1 cellular context compared by ENCODE assay signal in genomic region chr6:11218477-11218826, GRCh38.
TF ChIP-seq lines count a peak whose summit lies in the region.

No MANE protein-coding gene starts in this region.

TF ChIP-seq in endothelial cell of umbilical vein, 7 proteins besides CTCF, POLR2A, EP300 and RAD21 (continued from another document):
- TF ChIP-seq MAX (IDR thresholded peaks at IDR 0.05; ENCODE audit: insufficient read depth, insufficient read length), result no peak
- TF ChIP-seq GATA2 (IDR thresholded peaks at IDR 0.05; ENCODE audit: insufficient read depth, insufficient read length, low read depth, low read length), result no peak
- TF ChIP-seq JUN (IDR thresholded peaks at IDR 0.05; ENCODE audit: borderline replicate concordance, insufficient read depth, insufficient read length, low read depth), result no peak
- no peak for TF ChIP-seq POLR2AphosphoS5 (IDR thresholded peaks at IDR 0.05; ENCODE audit: insufficient read depth, low read depth, low read length)
- TF ChIP-seq FOS (IDR thresholded peaks at IDR 0.05; ENCODE audit: borderline replicate concordance, insufficient read depth, low read length), result no peak
TF ChIP-seq in endothelial cell of umbilical vein: peak in this region for 0.
